In genomic region chr20:44210422-44211176, GRCh38 we compare ENCODE assay signal across 1 cellular context.
A peak's percentile ranks its signal among the peaks of the same experiment; 100 is the strongest.
TF ChIP-seq lines count a peak whose summit lies in the region.

TSS of gene OSER1 (minus strand) at chr20:44210771. CDS start at chr20:44206957, 3,814 bp downstream.

TF ChIP-seq in HepG2, 621 proteins besides CTCF, POLR2A, EP300 and RAD21 (continued from another document and continues in another):
- TF ChIP-seq ZNF639 (CRISPR knock-in tag; conservative IDR thresholded peaks at IDR 0.05) (no peak), ZXDC (CRISPR knock-in tag; IDR thresholded peaks at IDR 0.05) (no peak; the same call in 1 of the 2 replicates), HINFP (CRISPR knock-in tag; IDR thresholded peaks at IDR 0.05; ENCODE audit: low read depth) (peak; percentile 78), PHF5A (CRISPR knock-in tag; IDR thresholded peaks at IDR 0.05; ENCODE audit: low read depth, unreplicated experiment) (peak; percentile 68), CAMTA2 (CRISPR knock-in tag; IDR thresholded peaks at IDR 0.05; ENCODE audit: borderline replicate concordance) (no peak; the same call in 1 of the 2 replicates), SMARCC2 (IDR thresholded peaks at IDR 0.05) (no peak), ZNF354B (CRISPR knock-in tag; IDR thresholded peaks at IDR 0.05) (no peak), ZNF329 (CRISPR knock-in tag; IDR thresholded peaks at IDR 0.05; ENCODE audit: low read depth) (no peak), ZNF678 (CRISPR knock-in tag; IDR thresholded peaks at IDR 0.05) (0 out of 2 replicates have a peak, but pooled peaks have one; percentile 25), ZNF543 (CRISPR knock-in tag; IDR thresholded peaks at IDR 0.05) (0 out of 2 replicates have a peak, but pooled peaks have one; percentile 76), ZNF44 (CRISPR knock-in tag; IDR thresholded peaks at IDR 0.05) (peak; percentile 20; the same call in 1 of the 2 replicates), HNRNPLL (IDR thresholded peaks at IDR 0.05; ENCODE audit: low read depth, low read length, poor library complexity, severe bottlenecking) (peak; percentile 85), HDAC6 (IDR thresholded peaks at IDR 0.05; ENCODE audit: low read depth, low read length) (no peak), THRA (CRISPR knock-in tag; IDR thresholded peaks at IDR 0.05; ENCODE audit: borderline replicate concordance) (no peak; the same call in 1 of the 2 replicates), ZNF383 (CRISPR knock-in tag; IDR thresholded peaks at IDR 0.05; ENCODE audit: borderline replicate concordance) (no peak), CHD2 (IDR thresholded peaks at IDR 0.05; ENCODE audit: low read depth, low read length) (peak; percentile 72; the same call in 1 of the 2 replicates), ZNF770 (CRISPR knock-in tag; IDR thresholded peaks at IDR 0.05) (peak; percentile 40; the same call in 1 of the 2 replicates), RNF2 (conservative IDR thresholded peaks at IDR 0.05; ENCODE audit: low read depth) (0 out of 2 replicates have a peak, but pooled peaks have one; percentile 76), BRD4 (CRISPR knock-in tag; IDR thresholded peaks at IDR 0.05) (peak; percentile 84), ZNF224 (CRISPR knock-in tag; IDR thresholded peaks at IDR 0.05) (no peak), ZNF687 (CRISPR knock-in tag; IDR thresholded peaks at IDR 0.05) (peak; percentile 92), ZBTB7B (CRISPR knock-in tag; IDR thresholded peaks at IDR 0.05) (peak; percentile 42), ZNF3 (CRISPR knock-in tag; IDR thresholded peaks at IDR 0.05) (peak; percentile 92), HNRNPK (IDR thresholded peaks at IDR 0.05; ENCODE audit: low read depth, low read length, poor library complexity, severe bottlenecking) (peak; percentile 97), MTF2 (CRISPR knock-in tag; IDR thresholded peaks at IDR 0.05; ENCODE audit: borderline replicate concordance) (peak; percentile 84), ZNF513 (CRISPR knock-in tag; conservative IDR thresholded peaks at IDR 0.05) (no peak; the same call in 1 of the 2 replicates), NR2F2 (IDR thresholded peaks at IDR 0.05; ENCODE audit: borderline replicate concordance, low read depth) (no peak), SRY (CRISPR knock-in tag; IDR thresholded peaks at IDR 0.05) (peak; percentile 42; the same call in 1 of the 2 replicates), ZGPAT (CRISPR knock-in tag; IDR thresholded peaks at IDR 0.05) (peak; percentile 89), DR1 (CRISPR knock-in tag; IDR thresholded peaks at IDR 0.05) (peak; percentile 49; the same call in 1 of the 2 replicates), MBD4 (IDR thresholded peaks at IDR 0.05; ENCODE audit: borderline replicate concordance, low read length) (no peak), ZBTB37 (CRISPR knock-in tag; IDR thresholded peaks at IDR 0.05) (no peak), SNRNP70 (IDR thresholded peaks at IDR 0.05; ENCODE audit: low read depth, low read length) (no peak), CC2D1A (CRISPR knock-in tag; IDR thresholded peaks at IDR 0.05) (no peak), HHEX (CRISPR knock-in tag; IDR thresholded peaks at IDR 0.05) (0 out of 2 replicates have a peak, but pooled peaks have one; percentile 9), ZNF33B (CRISPR knock-in tag; IDR thresholded peaks at IDR 0.05) (no peak), CSRNP1 (CRISPR knock-in tag; IDR thresholded peaks at IDR 0.05) (0 out of 2 replicates have a peak, but pooled peaks have one; percentile 80)
